7 cellular contexts compared by ENCODE assay signal in genomic region chr3:188052229-188052965, GRCh38.
DNase-seq lines count a peak whose midpoint lies in the region; ATAC-seq and TF ChIP-seq lines count a peak whose summit lies in the region.

No MANE protein-coding gene starts in this region.

- no peak overlapping the region for H3K4me3 Mint-ChIP-seq in endothelial cell (ENCODE audit: unreplicated experiment)

- no peaks in the 10 kb centered on the region for H3K9me3 ChIP-seq in Panc1 (ENCODE audit: control insufficient read depth, insufficient read depth, low read depth, low read length)
- H3K9me3 ChIP-seq in right lobe of liver = no peaks in the 10 kb centered on the region
- no peaks in the 10 kb centered on the region for H3K9me3 ChIP-seq in testis

- TF ChIP-seq POLR2A in right lobe of liver (IDR thresholded peaks at IDR 0.05) (no peak), testis (IDR thresholded peaks at IDR 0.05) (no peak)

- no peaks in the 10 kb centered on the region for H3K36me3 ChIP-seq in Panc1 (ENCODE audit: control insufficient read depth, insufficient read depth, low read length)
- no peaks in the 10 kb centered on the region for H3K36me3 ChIP-seq in right lobe of liver
- H3K36me3 ChIP-seq in testis (ENCODE audit: low read depth, missing control alignments) = no peaks in the 10 kb centered on the region

- peak overlapping the region; percentile 4 for H3K27ac Mint-ChIP-seq in endothelial cell (ENCODE audit: unreplicated experiment)

- CTCF ChIA-PET in Panc1 (lab: Charles Lee) = no interaction called here

- intact Hi-C loops in Panc1 (cut with micrococcal nuclease; ENCODE audit: unreplicated experiment) = no loop called here
- intact Hi-C loops in right lobe of liver (cut with DNase I) = no loop called here
- intact Hi-C loops in testis (cut with DNase I; ENCODE audit: low total_unique reads) = loop anchor here (5.0 kb wide), 2 partner anchors 315 to 900 kb away; no protein-coding TSS in a partner anchor

- peaks cover 20% of the 10 kb centered on the region for H3K4me1 Mint-ChIP-seq in endothelial cell (ENCODE audit: unreplicated experiment)

- no peaks in the 10 kb centered on the region for H3K9me3 Mint-ChIP-seq in endothelial cell (ENCODE audit: unreplicated experiment)

- H3K27me3 ChIP-seq in Panc1 (ENCODE audit: control insufficient read depth, insufficient read depth, low read length) (peaks cover 2% of the 10 kb centered on the region; the same call in 1 of the 2 replicates), right lobe of liver (no peaks in the 10 kb centered on the region), testis (no peaks in the 10 kb centered on the region)

- H3K4me3 ChIP-seq in Panc1 (ENCODE audit: low read depth in 2 of 2, low read length in 2 of 2) (no peak overlapping the region), right lobe of liver (no peak overlapping the region), testis (no peak overlapping the region)

- TF ChIP-seq CTCF in Panc1 (IDR thresholded peaks at IDR 0.05) = 0 out of 2 replicates have a peak, but pooled peaks have one; percentile 9
- TF ChIP-seq CTCF in endothelial cell (IDR thresholded peaks at IDR 0.05; ENCODE audit: unreplicated experiment) = no peak
- peak in 2 of 4 donors; percentile 9 to 35 for TF ChIP-seq CTCF in right lobe of liver (IDR thresholded peaks at IDR 0.05)
- TF ChIP-seq CTCF in testis (IDR thresholded peaks at IDR 0.05) = peak; percentile 53 to 83 (median 80)

- POLR2A ChIA-PET in Panc1 (lab: Charles Lee) = interaction anchor here (0.5 kb wide), 1 partner anchor 212 kb away, joined by 3 read pairs; no protein-coding TSS in a partner anchor

- H3K27ac ChIP-seq in Panc1 (ENCODE audit: low read length) = no peak overlapping the region
- H3K27ac ChIP-seq in right lobe of liver = no peak overlapping the region
- H3K27ac ChIP-seq in testis = peak overlapping the region; percentile 84 to 89

- in situ Hi-C loops in Panc1 (cut with HindIII; ENCODE audit: low pct_unique_long_range_greater_than_20kb, low sequenced_read_pairs) = no loop called here

- no peaks in the 10 kb centered on the region for H3K36me3 Mint-ChIP-seq in endothelial cell (ENCODE audit: low read depth, unreplicated experiment)

- ATAC-seq in Panc1 = peak; percentile 48; the same call in 1 of the 2 replicates
- peak; percentile 34 to 53 (median 39) for ATAC-seq in right lobe of liver

- no TSS peak for BruUV-seq in Panc1 (replicated peaks; lab: Mats Ljungman, UMichigan)

- no peaks in the 10 kb centered on the region for H3K27me3 Mint-ChIP-seq in endothelial cell (ENCODE audit: unreplicated experiment)

- DNase-seq in Panc1 (ENCODE audit: low read depth, low spot score) (no peak), endothelial cell (ENCODE audit: low spot score) (peak; percentile 35), right lobe of liver (no peak), testis (peak; percentile 98), NCI-H1930 (lab: John Stamatoyannopoulos, UW) (no peak), NCI-H748 (lab: John Stamatoyannopoulos, UW; ENCODE audit: unreplicated experiment) (no peak)
- no peak for DNase-seq in activated naive CD4-positive, alpha-beta T cell treated with Interleukin-2 at 50 U/mL for 16 hours

- WGBS in right lobe of liver (ENCODE audit: insufficient coverage, low coverage, low lambda C conversion rate, missing lambda C conversion rate) = 65% methylated on average over 7 of the region's 15 CpGs
- 25 to 58% methylated on average over 12 to 15 of the region's 15 CpGs for WGBS in testis, 2 donors

- H3K4me1 ChIP-seq in Panc1 (ENCODE audit: control insufficient read depth, insufficient read depth, low read length) = no peaks in the 10 kb centered on the region
- H3K4me1 ChIP-seq in right lobe of liver = peaks cover 0 to 12% (median 5%) of the 10 kb centered on the region in 4 donors
- peaks cover 36% of the 10 kb centered on the region for H3K4me1 ChIP-seq in testis

Comparison
In these comparisons a context has a peak if more than half of its experiments do, and no peak if none do; other contexts are left out.
1. DNase-seq: peak in endothelial cell (single experiment) and testis (single experiment); none in Panc1 (single experiment), right lobe of liver (0 of 3), NCI-H1930 (0 of 2), activated naive CD4-positive, alpha-beta T cell treated with Interleukin-2 at 50 U/mL for 16 hours (single experiment) and NCI-H748 (single experiment).
2. H3K27ac ChIP-seq: peak in testis (2 of 2); none in Panc1 (single experiment) and right lobe of liver (0 of 3).